In the genomic region with DNA sequence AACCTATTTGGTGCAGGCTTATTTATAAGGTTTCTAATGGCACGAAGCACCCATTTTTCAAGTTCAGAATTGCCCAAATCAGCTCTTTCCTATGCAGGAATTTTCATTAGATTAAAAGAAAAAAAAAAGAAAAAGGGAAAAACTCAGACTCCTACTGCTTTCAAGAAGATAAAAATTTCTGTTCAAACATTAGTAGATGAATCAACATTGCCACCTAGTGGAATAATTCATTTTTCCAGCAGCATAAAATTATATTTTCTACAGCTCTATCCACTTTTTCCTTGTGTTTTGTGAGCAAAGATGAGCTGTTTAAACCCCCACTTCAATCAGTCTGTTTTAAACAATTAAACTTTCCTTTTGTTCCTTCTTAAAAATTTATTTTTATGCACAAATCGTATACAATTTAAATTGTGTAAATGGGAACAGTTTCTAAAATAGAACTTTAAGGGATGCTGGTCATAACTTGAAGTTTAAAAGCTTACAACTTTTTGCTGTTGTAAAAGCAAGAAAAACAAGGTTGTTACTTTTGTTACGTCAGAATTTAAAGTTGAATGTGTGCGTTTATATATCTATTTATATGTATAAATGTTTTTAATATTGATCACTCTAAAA, we compare ENCODE assay signal across 8 cellular contexts.
DNase-seq lines count a peak whose midpoint lies in the region; ATAC-seq and TF ChIP-seq lines count a peak whose summit lies in the region.
"Had no signal": no experiment of that assay in that cellular context is flagged by ENCODE, and none has a peak within 500 bp of the region (broad histone marks: within the 10 kb centered on the region; RNA-seq: fewer than 3 reads in every experiment).

No MANE protein-coding gene starts in this region.

- H3K4me1 ChIP-seq in ascending aorta: no peaks in the 10 kb centered on the region
- H3K4me1 ChIP-seq in liver (ENCODE audit: control insufficient read depth in 4 of 4, insufficient read depth in 4 of 4, low read length in 3 of 4): no peaks in the 10 kb centered on the region

- DNase-seq in GM12865 (ENCODE audit: low read depth) (peak; percentile 32), M059J (ENCODE audit: low read depth) (peak; percentile 27), ascending aorta (ENCODE audit: low spot score in 2 of 2) (no peak), germinal center (ENCODE audit: low spot score) (no peak)
- no peak for DNase-seq in stimulated activated naive CD4-positive, alpha-beta T cell (lab: John Stamatoyannopoulos, UW)

- H3K36me3 ChIP-seq in ascending aorta (no peaks in the 10 kb centered on the region), liver (ENCODE audit: control insufficient read depth in 4 of 4, insufficient read depth in 3 of 4, low read depth in 1 of 4, low read length in 3 of 4) (no peaks in the 10 kb centered on the region)
- H3K36me3 ChIP-seq: neutrophil had no signal

- WGBS in liver: 18% methylated on average over 4 of the region's 4 CpGs

- no peak overlapping the region for H3K9ac ChIP-seq in liver (ENCODE audit: low read depth in 1 of 2, low read length in 2 of 2)

- H3K4me3 ChIP-seq in GM12865 (ENCODE audit: low read depth, low read length) (no peak overlapping the region), ascending aorta (no peak overlapping the region), liver (ENCODE audit: low read depth in 1 of 3, low read length in 3 of 3) (no peak overlapping the region)

- intact Hi-C loops in ascending aorta (cut with DNase I): no loop called here

- no peak for ATAC-seq in GM19467 (IDR thresholded peaks at IDR 0.05; ENCODE audit: unreplicated experiment)

- H3K27me3 ChIP-seq in ascending aorta (no peaks in the 10 kb centered on the region), liver (ENCODE audit: control insufficient read depth in 4 of 4, insufficient read depth in 4 of 4, low read length in 3 of 4) (no peaks in the 10 kb centered on the region)
- H3K27me3 ChIP-seq: neutrophil had no signal

- H3K27ac ChIP-seq in ascending aorta (no peak overlapping the region), liver (ENCODE audit: low read depth in 1 of 2, low read length in 2 of 2) (no peak overlapping the region)
- H3K27ac ChIP-seq: neutrophil had no signal

- peak; percentile 77 to 79 for TF ChIP-seq RAD21 in liver (IDR thresholded peaks at IDR 0.05)

- H3K9me3 ChIP-seq in ascending aorta: no peaks in the 10 kb centered on the region
- H3K9me3 ChIP-seq in liver (ENCODE audit: control insufficient read depth in 4 of 4, low read length in 3 of 4): no peaks in the 10 kb centered on the region
- H3K9me3 ChIP-seq: neutrophil had no signal

- TF ChIP-seq CTCF in GM12865 (IDR thresholded peaks at IDR 0.05; ENCODE audit: insufficient read depth, low read depth, low read length, missing control alignments) (peak; percentile 31), ascending aorta (IDR thresholded peaks at IDR 0.05) (peak in 2 of 3 experiments; percentile 28 to 43), liver (IDR thresholded peaks at IDR 0.05; ENCODE audit: low read depth, low read length, missing input control) (peak; percentile 51)

TF ChIP-seq in liver, 16 proteins besides CTCF, POLR2A, EP300 and RAD21:
- TF ChIP-seq, protein P1, sequence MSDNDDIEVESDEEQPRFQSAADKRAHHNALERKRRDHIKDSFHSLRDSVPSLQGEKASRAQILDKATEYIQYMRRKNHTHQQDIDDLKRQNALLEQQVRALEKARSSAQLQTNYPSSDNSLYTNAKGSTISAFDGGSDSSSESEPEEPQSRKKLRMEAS (IDR thresholded peaks at IDR 0.05): no peak
- TF ChIP-seq HNF4G (IDR thresholded peaks at IDR 0.05): no peak
- TF ChIP-seq, protein P2, sequence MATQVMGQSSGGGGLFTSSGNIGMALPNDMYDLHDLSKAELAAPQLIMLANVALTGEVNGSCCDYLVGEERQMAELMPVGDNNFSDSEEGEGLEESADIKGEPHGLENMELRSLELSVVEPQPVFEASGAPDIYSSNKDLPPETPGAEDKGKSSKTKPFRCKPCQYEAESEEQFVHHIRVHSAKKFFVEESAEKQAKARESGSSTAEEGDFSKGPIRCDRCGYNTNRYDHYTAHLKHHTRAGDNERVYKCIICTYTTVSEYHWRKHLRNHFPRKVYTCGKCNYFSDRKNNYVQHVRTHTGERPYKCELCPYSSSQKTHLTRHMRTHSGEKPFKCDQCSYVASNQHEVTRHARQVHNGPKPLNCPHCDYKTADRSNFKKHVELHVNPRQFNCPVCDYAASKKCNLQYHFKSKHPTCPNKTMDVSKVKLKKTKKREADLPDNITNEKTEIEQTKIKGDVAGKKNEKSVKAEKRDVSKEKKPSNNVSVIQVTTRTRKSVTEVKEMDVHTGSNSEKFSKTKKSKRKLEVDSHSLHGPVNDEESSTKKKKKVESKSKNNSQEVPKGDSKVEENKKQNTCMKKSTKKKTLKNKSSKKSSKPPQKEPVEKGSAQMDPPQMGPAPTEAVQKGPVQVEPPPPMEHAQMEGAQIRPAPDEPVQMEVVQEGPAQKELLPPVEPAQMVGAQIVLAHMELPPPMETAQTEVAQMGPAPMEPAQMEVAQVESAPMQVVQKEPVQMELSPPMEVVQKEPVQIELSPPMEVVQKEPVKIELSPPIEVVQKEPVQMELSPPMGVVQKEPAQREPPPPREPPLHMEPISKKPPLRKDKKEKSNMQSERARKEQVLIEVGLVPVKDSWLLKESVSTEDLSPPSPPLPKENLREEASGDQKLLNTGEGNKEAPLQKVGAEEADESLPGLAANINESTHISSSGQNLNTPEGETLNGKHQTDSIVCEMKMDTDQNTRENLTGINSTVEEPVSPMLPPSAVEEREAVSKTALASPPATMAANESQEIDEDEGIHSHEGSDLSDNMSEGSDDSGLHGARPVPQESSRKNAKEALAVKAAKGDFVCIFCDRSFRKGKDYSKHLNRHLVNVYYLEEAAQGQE (IDR thresholded peaks at IDR 0.05): no peak
- no peak for TF ChIP-seq NR2F2 (IDR thresholded peaks at IDR 0.05)
- TF ChIP-seq, protein P3, sequence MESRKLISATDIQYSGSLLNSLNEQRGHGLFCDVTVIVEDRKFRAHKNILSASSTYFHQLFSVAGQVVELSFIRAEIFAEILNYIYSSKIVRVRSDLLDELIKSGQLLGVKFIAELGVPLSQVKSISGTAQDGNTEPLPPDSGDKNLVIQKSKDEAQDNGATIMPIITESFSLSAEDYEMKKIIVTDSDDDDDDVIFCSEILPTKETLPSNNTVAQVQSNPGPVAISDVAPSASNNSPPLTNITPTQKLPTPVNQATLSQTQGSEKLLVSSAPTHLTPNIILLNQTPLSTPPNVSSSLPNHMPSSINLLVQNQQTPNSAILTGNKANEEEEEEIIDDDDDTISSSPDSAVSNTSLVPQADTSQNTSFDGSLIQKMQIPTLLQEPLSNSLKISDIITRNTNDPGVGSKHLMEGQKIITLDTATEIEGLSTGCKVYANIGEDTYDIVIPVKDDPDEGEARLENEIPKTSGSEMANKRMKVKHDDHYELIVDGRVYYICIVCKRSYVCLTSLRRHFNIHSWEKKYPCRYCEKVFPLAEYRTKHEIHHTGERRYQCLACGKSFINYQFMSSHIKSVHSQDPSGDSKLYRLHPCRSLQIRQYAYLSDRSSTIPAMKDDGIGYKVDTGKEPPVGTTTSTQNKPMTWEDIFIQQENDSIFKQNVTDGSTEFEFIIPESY (IDR thresholded peaks at IDR 0.05): no peak
- no peak for TF ChIP-seq JUND (IDR thresholded peaks at IDR 0.05)
- no peak for TF ChIP-seq RXRA (IDR thresholded peaks at IDR 0.05)
- TF ChIP-seq YY1 (IDR thresholded peaks at IDR 0.05): no peak
- no peak for TF ChIP-seq FOXA2 (IDR thresholded peaks at IDR 0.05)
- no peak for TF ChIP-seq GABPA (IDR thresholded peaks at IDR 0.05 in 1 of 2, conservative IDR thresholded peaks at IDR 0.05 in 1 of 2)
- TF ChIP-seq, protein P4, sequence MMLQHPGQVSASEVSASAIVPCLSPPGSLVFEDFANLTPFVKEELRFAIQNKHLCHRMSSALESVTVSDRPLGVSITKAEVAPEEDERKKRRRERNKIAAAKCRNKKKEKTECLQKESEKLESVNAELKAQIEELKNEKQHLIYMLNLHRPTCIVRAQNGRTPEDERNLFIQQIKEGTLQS (IDR thresholded peaks at IDR 0.05): no peak
- no peak for TF ChIP-seq EGR1 (IDR thresholded peaks at IDR 0.05; ENCODE audit: low read depth in 2 of 2)

Comparison
In these comparisons a context has a peak if more than half of its experiments do, and no peak if none do; other contexts are left out.
1. DNase-seq: peak in GM12865 (single experiment) and M059J (single experiment); none in ascending aorta (0 of 2), germinal center (single experiment) and stimulated activated naive CD4-positive, alpha-beta T cell (0 of 6).
2. Peak in every context shown above with its lines, with median percentiles within 50 percentile points of each other: CTCF ChIP-seq.